8 cellular contexts compared by ENCODE assay signal in the genomic region with DNA sequence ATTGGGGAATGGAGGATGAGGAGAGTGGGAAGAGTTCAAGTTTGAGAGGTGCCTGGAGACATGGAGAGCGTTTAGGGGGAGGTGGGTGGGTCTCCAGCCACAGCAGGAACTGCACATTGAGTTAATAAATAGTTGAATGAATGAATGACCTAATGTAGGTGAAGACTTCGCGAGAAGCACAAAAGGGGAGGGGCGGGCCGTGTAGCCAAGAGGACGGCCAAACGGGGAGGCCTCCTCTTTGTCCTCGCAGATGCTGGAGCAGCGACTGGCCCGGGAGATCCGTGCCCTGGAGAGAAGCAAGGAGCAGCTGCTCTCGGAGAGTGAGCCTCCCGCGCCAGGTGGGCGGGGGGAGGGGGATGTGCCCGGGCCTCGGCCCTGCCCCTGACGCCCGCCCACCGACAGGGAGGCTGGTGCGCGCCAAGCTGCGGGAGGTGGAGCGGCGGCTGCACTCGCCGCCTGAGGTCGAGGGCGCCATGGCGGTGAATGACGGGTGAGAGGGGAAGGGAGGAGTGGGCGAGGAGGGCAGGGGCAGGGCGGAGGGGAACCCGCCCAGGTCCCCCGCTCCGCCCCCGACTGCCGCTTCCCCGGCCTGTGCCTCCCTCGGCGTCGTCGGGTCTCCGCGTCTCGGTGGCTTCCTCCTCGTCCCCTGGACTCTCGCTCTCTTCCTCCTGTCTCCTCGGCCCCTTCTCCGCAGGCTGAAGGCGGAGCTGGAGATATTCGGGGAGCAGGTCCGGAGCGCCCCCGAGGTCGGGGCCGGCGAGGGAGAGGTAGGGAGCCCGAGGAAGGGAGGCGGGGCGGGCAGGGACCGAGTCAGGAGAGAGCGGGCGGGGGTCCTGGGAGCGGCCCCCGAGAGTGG. TPM values are rescaled to one million over a fixed set of nuclear protein-coding genes. Genes with fewer than 3 reads are reported as not detected.
DNase-seq lines count a peak whose midpoint lies in the region; ATAC-seq, FAIRE-seq and TF ChIP-seq lines count a peak whose summit lies in the region.

No MANE protein-coding gene starts in this region.

- no peaks in the 10 kb centered on the region; the same call in 1 of the 2 replicates for H4K20me1 ChIP-seq in GM12878 (ENCODE audit: control insufficient read depth, insufficient read depth)

- H3K79me2 ChIP-seq in GM12878 (ENCODE audit: control insufficient read depth, insufficient read depth, low read length), result no peaks in the 10 kb centered on the region

- POLR2A ChIA-PET in GM12878 (lab: Charles Lee), result interaction anchor here (1.2 kb wide), 1 partner anchor 22 kb away, joined by 4 read pairs; a partner anchor contains a TSS

- H3K36me3 ChIP-seq in GM12878 (ENCODE audit: control insufficient read depth in 2 of 2, insufficient read depth in 2 of 2, low read length in 1 of 2), result no peaks in the 10 kb centered on the region

- H3K4me3 ChIP-seq in GM12878, result peak overlapping the region; percentile 66

- peak overlapping the region; percentile 80 for H2AFZ ChIP-seq in GM12878 (ENCODE audit: control insufficient read depth, low read depth, low read length)

- H3K4me2 ChIP-seq in GM12878 (ENCODE audit: control insufficient read depth, insufficient read depth), result peak overlapping the region; percentile 80

- RAD21 ChIA-PET in GM12878 (lab: Charles Lee; ENCODE audit: unreplicated experiment), result no interaction called here

- no peaks in the 10 kb centered on the region; the same call in 1 of the 2 replicates for H3K4me1 ChIP-seq in GM12878 (ENCODE audit: control insufficient read depth, insufficient read depth, low read length)

- H3K9me3 ChIP-seq in GM12878 (replicated peaks; ENCODE audit: control insufficient read depth, insufficient read depth, low read length), result no peaks in the 10 kb centered on the region

- in situ Hi-C loops in GM12878 (cut with MboI), result loop anchor here (10.0 kb wide), 1 partner anchor 883 kb away; a partner anchor contains a TSS

- no TSS peak for BruUV-seq in GM12878 (replicated peaks; lab: Mats Ljungman, UMichigan)

- intact Hi-C loops in GM12878 (cut with micrococcal nuclease; ENCODE audit: unreplicated experiment), result no loop called here

- no peaks in the 10 kb centered on the region for H3K27me3 ChIP-seq in GM12878 (replicated peaks in 1 of 2; ENCODE audit: control insufficient read depth in 2 of 2, insufficient read depth in 2 of 2, low read length in 1 of 2)

- 3% methylated on average over 27 of the region's 66 CpGs for WGBS in GM12878 (ENCODE audit: insufficient coverage, insufficient replicate concordance, low lambda C conversion rate, missing lambda C conversion rate)

- peak overlapping the region; percentile 27; the same call in 1 of the 2 replicates for H3K9ac ChIP-seq in GM12878 (ENCODE audit: control insufficient read depth, insufficient read depth, low read length)

- CTCF ChIA-PET in GM12878 (lab: Yijun Ruan, JAX), result interaction anchor here (0.9 to 1.0 kb wide), 2 partner anchors 18 to 21 kb away, joined by 3 read pairs; no protein-coding TSS in a partner anchor

- SMC1A ChIA-PET in GM12878 (lab: Charles Lee; ENCODE audit: uncharacterized antibody, unreplicated experiment), result interaction anchor here (0.7 to 1.3 kb wide), 2 partner anchors 9 to 314 kb away, joined by 3 read pairs; no protein-coding TSS in a partner anchor

- FAIRE-seq in GM12891 (lab: Jason Lieb, UNC), result peak; percentile 91
- FAIRE-seq in GM12878 (lab: Jason Lieb, UNC), result no peak

- no peak for TF ChIP-seq EP300 in GM12878 (IDR thresholded peaks at IDR 0.05; ENCODE audit: borderline replicate concordance in 1 of 2, control insufficient read depth in 1 of 2, low read depth in 2 of 2, low read length in 2 of 2)

- H3K27ac ChIP-seq in GM12878 (ENCODE audit: control insufficient read depth, insufficient read depth), result no peak overlapping the region

- no peak for TF ChIP-seq RAD21 in GM12878 (IDR thresholded peaks at IDR 0.05; ENCODE audit: insufficient read depth, low read depth, low read length)

- no peak for TF ChIP-seq POLR2A in GM12891 (IDR thresholded peaks at IDR 0.05; ENCODE audit: low read depth, low read length)
- peak; percentile 75 for TF ChIP-seq POLR2A in GM12878 (IDR thresholded peaks at IDR 0.05; ENCODE audit: low read depth, low read length)

- no peak for TF ChIP-seq CTCF in GM12878 (IDR thresholded peaks at IDR 0.05 in 2 of 3, conservative IDR thresholded peaks at IDR 0.05 in 1 of 3; ENCODE audit: control insufficient read depth in 2 of 3, extremely low read depth in 1 of 3, insufficient read depth in 1 of 3, low read depth in 3 of 3, low read length in 3 of 3)

- peak; percentile 74 for DNase-seq in GM12891 (ENCODE audit: insufficient read length, low spot score)
- peak; percentile 53 for DNase-seq in NCI-H128 (lab: John Stamatoyannopoulos, UW; ENCODE audit: unreplicated experiment)
- peak; percentile 71 for DNase-seq in T-helper 22 cell (ENCODE audit: low read depth)
- no peak for DNase-seq in GM12878 (ENCODE audit: low read depth, low spot score)
- DNase-seq in kidney glomerular epithelial cell (lab: John Stamatoyannopoulos, UW), result peak; percentile 23
- DNase-seq in stimulated activated CD4-positive, alpha-beta T cell treated with anti-CD3 and anti-CD28 coated beads, Interleukin-4, amount 100 ng/mL, for 4 hours, result peak; percentile 71 to 86
- DNase-seq in mesenteric fat pad (ENCODE audit: low spot score), result no peak

- ATAC-seq in HG02588 (IDR thresholded peaks at IDR 0.05; ENCODE audit: unreplicated experiment) (peak; percentile 66), GM12878 (peak; percentile 83)

TF ChIP-seq in GM12891, 5 proteins besides CTCF, POLR2A, EP300 and RAD21:
- no peak for TF ChIP-seq POLR2AphosphoS5 (IDR thresholded peaks at IDR 0.05; ENCODE audit: low read depth, low read length)
- no peak for TF ChIP-seq SPI1 (IDR thresholded peaks at IDR 0.05; ENCODE audit: low read depth, low read length)

TF ChIP-seq in GM12878, 131 proteins besides CTCF, POLR2A, EP300 and RAD21 (continues in another document):
- TF ChIP-seq TCF12 (IDR thresholded peaks at IDR 0.05; ENCODE audit: low read depth, low read length) (no peak), CBX3 (IDR thresholded peaks at IDR 0.05; ENCODE audit: borderline replicate concordance, low read depth) (no peak), PAX5 (IDR thresholded peaks at IDR 0.05; ENCODE audit: borderline replicate concordance, low read depth, low read length) (no peak), PML (IDR thresholded peaks at IDR 0.05; ENCODE audit: low read length) (no peak), STAT1 (conservative IDR thresholded peaks at IDR 0.05) (no peak), TAF1 (IDR thresholded peaks at IDR 0.05; ENCODE audit: borderline replicate concordance, low read depth, low read length) (no peak), TCF3 (IDR thresholded peaks at IDR 0.05; ENCODE audit: borderline replicate concordance, insufficient read depth, low read depth, low read length) (peak; percentile 89; the same call in 1 of the 2 replicates)

RNA-seq across cellular contexts. Expression of a gene that starts 12.9 kb away (rescaled TPM):
- 6.0 TPM for polyA plus RNA-seq in GM12891 (2012; ENCODE audit: low read depth, missing spikeins)
- not detected in 2 replicates for total RNA-seq in GM12878 (2013; cell fraction: nucleolus; rRNA removed)
- total RNA-seq in GM12878 (2014; rRNA removed) (0.38 and 0.73 TPM in 2 replicates), GM12878 (2014; rRNA removed; fragmentation: Illumina TruSeq; extraction: Trizol) (not detected in 2 replicates), GM12878 (2021) (3.9 and 4.6 TPM in 2 replicates), mesenteric fat pad (1.3 TPM)
- not detected for polyA plus RNA-seq in GM12878 (2011; ENCODE audit: low read depth)
- polyA plus RNA-seq in GM12878 (2011; rRNA removed) (not detected in 2 replicates), GM12878 (2014; fragmentation: Illumina TruSeq; extraction: Trizol) (not detected in 2 replicates), GM12878 (2014; fragmentation: Nextera tagmentation; extraction: Ambion mirVana) (not detected), GM12878 (2014; rRNA removed) (0.35 and 1.5 TPM in 2 replicates), GM12878 (2016; fragmentation: Nextera tagmentation; extraction: Ambion mirVana) (1 to 10 TPM in 1 of 2 experiments, under 1 TPM in 1; 0.91 to 1.5 TPM)
- not detected in 2 replicates for polyA plus RNA-seq in GM12878 (2011; cell fraction: cytosol; rRNA removed)
- 0.63 and 0.92 TPM in 2 replicates for polyA plus RNA-seq in GM12878 (2011; cell fraction: nucleus; rRNA removed)
- 0.77 and 5.4 TPM in 2 replicates for polyA plus RNA-seq in GM12878 (2012)
- not detected in 2 replicates for polyA minus RNA-seq in GM12878 (2011; rRNA and poly(A)+ RNA removed)
- polyA minus RNA-seq in GM12878 (2011; cell fraction: cytosol; rRNA and poly(A)+ RNA removed), result not detected in 2 replicates
- not detected in 2 replicates for polyA minus RNA-seq in GM12878 (2011; cell fraction: nucleus; rRNA and poly(A)+ RNA removed)

RNA-seq across cellular contexts. Expression of a gene that starts 21.1 kb away (rescaled TPM):
- 22.4 TPM for polyA plus RNA-seq in GM12891 (2012; ENCODE audit: low read depth, missing spikeins)
- total RNA-seq in GM12878 (2013; cell fraction: nucleolus; rRNA removed), result 19.8 and 20.5 TPM in 2 replicates
- 13.8 and 18.8 TPM in 2 replicates for total RNA-seq in GM12878 (2014; rRNA removed)
- 10.2 and 11.0 TPM in 2 replicates for total RNA-seq in GM12878 (2014; rRNA removed; fragmentation: Illumina TruSeq; extraction: Trizol)
- 56.1 and 64.5 TPM in 2 replicates for total RNA-seq in GM12878 (2021)
- polyA plus RNA-seq in GM12878 (2011; ENCODE audit: low read depth), result 13.8 TPM
- 10.8 and 15.3 TPM in 2 replicates for polyA plus RNA-seq in GM12878 (2011; rRNA removed)
- polyA plus RNA-seq in GM12878 (2011; cell fraction: cytosol; rRNA removed), result 31.0 and 33.3 TPM in 2 replicates
- 44.4 and 62.4 TPM in 2 replicates for polyA plus RNA-seq in GM12878 (2011; cell fraction: nucleus; rRNA removed)
- 25.7 and 31.7 TPM in 2 replicates for polyA plus RNA-seq in GM12878 (2012)
- 19.4 and 24.6 TPM in 2 replicates for polyA plus RNA-seq in GM12878 (2014; fragmentation: Illumina TruSeq; extraction: Trizol)
- 1 to 10 TPM; 5.7 to 7.6 TPM for polyA plus RNA-seq in GM12878 (2014; fragmentation: Nextera tagmentation; extraction: Ambion mirVana)
- 33.5 and 36.1 TPM in 2 replicates for polyA plus RNA-seq in GM12878 (2014; rRNA removed)
- 10 to 100 TPM; 46.3 to 53.2 TPM for polyA plus RNA-seq in GM12878 (2016; fragmentation: Nextera tagmentation; extraction: Ambion mirVana)
- polyA minus RNA-seq in GM12878 (2011; rRNA and poly(A)+ RNA removed), result 15.3 and 24.3 TPM in 2 replicates
- 11.3 and 12.4 TPM in 2 replicates for polyA minus RNA-seq in GM12878 (2011; cell fraction: cytosol; rRNA and poly(A)+ RNA removed)
- polyA minus RNA-seq in GM12878 (2011; cell fraction: nucleus; rRNA and poly(A)+ RNA removed), result 8.8 and 21.0 TPM in 2 replicates
- 43.9 TPM for total RNA-seq in mesenteric fat pad

Comparison
In these comparisons a context has a peak if more than half of its experiments do, and no peak if none do; other contexts are left out.
1. DNase-seq: peak in GM12891 (single experiment), NCI-H128 (single experiment), T-helper 22 cell (single experiment), kidney glomerular epithelial cell (single experiment) and stimulated activated CD4-positive, alpha-beta T cell treated with anti-CD3 and anti-CD28 coated beads, Interleukin-4, amount 100 ng/mL, for 4 hours (2 of 2); none in GM12878 (single experiment) and mesenteric fat pad (single experiment).